In genomic region chr3:90145094-90145810, GRCh38 we compare ENCODE assay signal across 28 cellular contexts.
DNase-seq lines count a peak whose midpoint lies in the region; ATAC-seq and TF ChIP-seq lines count a peak whose summit lies in the region.
"Had no signal": no experiment of that assay in that cellular context is flagged by ENCODE, and none has a peak within 500 bp of the region (broad histone marks: within the 10 kb centered on the region; RNA-seq: fewer than 3 reads in every experiment).

No MANE protein-coding gene starts in this region.

- no peaks in the 10 kb centered on the region for H3K27me3 ChIP-seq in A673 (replicated peaks; ENCODE audit: insufficient read depth, low read depth, low read length, poor library complexity)
- H3K27me3 ChIP-seq: BLaER1, foreskin keratinocyte, heart right ventricle had no signal

- H3K36me3 Mint-ChIP-seq in activated T-helper 1 cell treated with anti-CD3 and anti-CD28 coated beads, Interleukin-12 subunit alpha, Interleukin-12 subunit beta, Interleukin-2, Interleukin-4 antibody, amounts not matched to agents 30 ng/mL and 10 ng/mL and 1 ng/mL, durations not matched to agents 14 hours and 24 hours and 36 hours (ENCODE audit: low read depth): no peaks in the 10 kb centered on the region
- H3K36me3 Mint-ChIP-seq: activated CD4-positive, alpha-beta memory T cell treated with anti-CD3 and anti-CD28 coated beads for 36 hours; naive B cell; type B pancreatic cell had no signal

- no peaks in the 10 kb centered on the region for H3K4me1 Mint-ChIP-seq in activated T-helper 1 cell treated with anti-CD3 and anti-CD28 coated beads, Interleukin-12 subunit alpha, Interleukin-12 subunit beta, Interleukin-2, Interleukin-4 antibody, amounts not matched to agents 30 ng/mL and 10 ng/mL and 1 ng/mL, durations not matched to agents 14 hours and 24 hours and 36 hours (ENCODE audit: low read depth)
- H3K4me1 Mint-ChIP-seq: activated T-helper 17 cell treated with anti-CD3 and anti-CD28 coated beads, Interleukin-2, amount 50 U/mL, for 72 hours; naive B cell had no signal

- CTCF ChIA-PET in A673 (lab: Charles Lee): no interaction called here

- H3K27me3 Mint-ChIP-seq in activated T-helper 1 cell treated with anti-CD3 and anti-CD28 coated beads, Interleukin-12 subunit alpha, Interleukin-12 subunit beta, Interleukin-2, Interleukin-4 antibody, amounts not matched to agents 30 ng/mL and 10 ng/mL and 1 ng/mL, durations not matched to agents 14 hours and 24 hours and 36 hours (ENCODE audit: insufficient read depth): no peaks in the 10 kb centered on the region
- H3K27me3 Mint-ChIP-seq: activated CD4-positive, alpha-beta memory T cell treated with anti-CD3 and anti-CD28 coated beads for 36 hours; activated T-helper 17 cell treated with anti-CD3 and anti-CD28 coated beads, Interleukin-2, amount 50 U/mL, for 72 hours; naive B cell; type B pancreatic cell had no signal

- peaks cover 10% of the 10 kb centered on the region for H3K9me3 Mint-ChIP-seq in activated T-helper 1 cell treated with anti-CD3 and anti-CD28 coated beads, Interleukin-12 subunit alpha, Interleukin-12 subunit beta, Interleukin-2, Interleukin-4 antibody, amounts not matched to agents 30 ng/mL and 10 ng/mL and 1 ng/mL, durations not matched to agents 14 hours and 24 hours and 36 hours
- H3K9me3 Mint-ChIP-seq: activated CD4-positive, alpha-beta memory T cell treated with anti-CD3 and anti-CD28 coated beads for 36 hours; HFFc6; type B pancreatic cell had no signal

- POLR2A ChIA-PET in A673 (lab: Charles Lee; ENCODE audit: low non-redundant PET): no interaction called here

- no TSS peak for BruUV-seq in A673 (replicated peaks; lab: Mats Ljungman, UMichigan)

- TF ChIP-seq CTCF in A673 (conservative IDR thresholded peaks at IDR 0.05; ENCODE audit: low read depth, low read length) (no peak), mucosa of descending colon (IDR thresholded peaks at IDR 0.05) (no peak)

- H3K4me3 Mint-ChIP-seq in activated T-helper 1 cell treated with anti-CD3 and anti-CD28 coated beads, Interleukin-12 subunit alpha, Interleukin-12 subunit beta, Interleukin-2, Interleukin-4 antibody, amounts not matched to agents 30 ng/mL and 10 ng/mL and 1 ng/mL, durations not matched to agents 14 hours and 24 hours and 36 hours: no peak overlapping the region
- H3K4me3 Mint-ChIP-seq: activated CD4-positive, alpha-beta memory T cell treated with anti-CD3 and anti-CD28 coated beads for 36 hours; activated T-helper 17 cell treated with anti-CD3 and anti-CD28 coated beads, Interleukin-2, amount 50 U/mL, for 72 hours; HFFc6; naive B cell; type B pancreatic cell had no signal

- H3K4me3 ChIP-seq in A673 (ENCODE audit: low read depth, low read length, poor library complexity, severe bottlenecking) (no peak overlapping the region), mucosa of descending colon (no peak overlapping the region)
- H3K4me3 ChIP-seq: BLaER1, heart right ventricle, skin epidermis had no signal

- peak; percentile 15 for ATAC-seq in mucosa of descending colon
- ATAC-seq in HG03354 (IDR thresholded peaks at IDR 0.05; ENCODE audit: poor library complexity, severe bottlenecking, unreplicated experiment): no peak
- ATAC-seq in HG03469 (IDR thresholded peaks at IDR 0.05; ENCODE audit: unreplicated experiment): no peak
- ATAC-seq: activated T-helper 17 cell treated with anti-CD3 and anti-CD28 coated beads, Interleukin-2, amount 50 U/mL, for 72 hours; foreskin keratinocyte; heart right ventricle; left cardiac atrium had no signal

- H3K4me1 ChIP-seq in A673 (ENCODE audit: insufficient read depth, low read length, poor library complexity, severe bottlenecking) (peaks cover 12% of the 10 kb centered on the region), mucosa of descending colon (ENCODE audit: low read depth) (peaks cover 2% of the 10 kb centered on the region)
- H3K4me1 ChIP-seq: BLaER1, foreskin keratinocyte, heart right ventricle had no signal

- intact Hi-C loops in A673 (cut with micrococcal nuclease; ENCODE audit: unreplicated experiment): no loop called here
- intact Hi-C loops in mucosa of descending colon (cut with DNase I, micrococcal nuclease): no loop called here
- intact Hi-C loops in activated T-helper 1 cell treated with anti-CD3 and anti-CD28 coated beads, Interleukin-12 subunit alpha, Interleukin-12 subunit beta, Interleukin-2, Interleukin-4 antibody, amounts not matched to agents 30 ng/mL and 10 ng/mL and 1 ng/mL, durations not matched to agents 14 hours and 24 hours and 36 hours (cut with micrococcal nuclease): no loop called here

- DNase-seq in A673 (ENCODE audit: low spot score) (peak; percentile 21), KBM-7 (peak; percentile 4), epidermal melanocyte (ENCODE audit: insufficient read length, low spot score) (peak; percentile 20), mucosa of descending colon (no peak), LoVo (ENCODE audit: low spot score) (no peak)
- DNase-seq in activated T-helper 1 cell treated with anti-CD3 and anti-CD28 coated beads, Interleukin-12 subunit alpha, Interleukin-12 subunit beta, Interleukin-2, Interleukin-4 antibody, amounts not matched to agents 30 ng/mL and 10 ng/mL and 1 ng/mL, durations not matched to agents 14 hours and 24 hours and 36 hours (ENCODE audit: low spot score): no peak
- DNase-seq: activated CD4-positive, alpha-beta memory T cell treated with anti-CD3 and anti-CD28 coated beads for 36 hours; activated CD4-positive, CD25-positive, alpha-beta regulatory T cell treated with anti-CD3 and anti-CD28 coated beads, Interleukin-2, amount 50 U/mL, for 72 hours; activated CD8-positive, alpha-beta memory T cell treated with anti-CD3 and anti-CD28 coated beads, Interleukin-2, amount 50 U/mL, for 4 hours; activated naive CD4-positive, alpha-beta T cell treated with anti-CD3 and anti-CD28 coated beads, Interleukin-2, amount 50 U/mL, for 16 hours; COR-L47; DMS79; effector CD4-positive, alpha-beta T cell; foreskin keratinocyte; GDM1; heart right ventricle; HFFc6; left cardiac atrium; naive B cell; NCI-H1417 treated with DMSO at 0.1 percent for 48 hours; NCI-H2107; NCI-H446 had no signal

- H3K36me3 ChIP-seq in A673 (ENCODE audit: insufficient read depth, low read length, poor library complexity, severe bottlenecking): no peaks in the 10 kb centered on the region
- no peaks in the 10 kb centered on the region for H3K36me3 ChIP-seq in mucosa of descending colon (ENCODE audit: low read depth)
- H3K36me3 ChIP-seq: BLaER1, heart right ventricle had no signal

- H3K9me3 ChIP-seq in A673 (ENCODE audit: low read depth, low read length, poor library complexity, severe bottlenecking) (no peaks in the 10 kb centered on the region), mucosa of descending colon (no peaks in the 10 kb centered on the region)
- H3K9me3 ChIP-seq: BLaER1, heart right ventricle had no signal

- in situ Hi-C loops in KBM-7 (cut with MboI; ENCODE audit: low pct_unique_long_range_greater_than_20kb, low sequenced_read_pairs): no loop called here

- peak overlapping the region; percentile 16 for H3K27ac ChIP-seq in A673 (ENCODE audit: low read depth, low read length, poor library complexity, severe bottlenecking)
- H3K27ac ChIP-seq: BLaER1, foreskin keratinocyte, heart right ventricle, skin epidermis had no signal

- H3K27ac Mint-ChIP-seq in activated T-helper 1 cell treated with anti-CD3 and anti-CD28 coated beads, Interleukin-12 subunit alpha, Interleukin-12 subunit beta, Interleukin-2, Interleukin-4 antibody, amounts not matched to agents 30 ng/mL and 10 ng/mL and 1 ng/mL, durations not matched to agents 14 hours and 24 hours and 36 hours: no peak overlapping the region
- H3K27ac Mint-ChIP-seq: activated CD4-positive, alpha-beta memory T cell treated with anti-CD3 and anti-CD28 coated beads for 36 hours; activated T-helper 17 cell treated with anti-CD3 and anti-CD28 coated beads, Interleukin-2, amount 50 U/mL, for 72 hours; HFFc6; naive B cell; type B pancreatic cell had no signal

Comparison
In these comparisons a context has a peak if more than half of its experiments do, and no peak if none do; other contexts are left out.
1. DNase-seq: peak in A673 (single experiment), KBM-7 (single experiment) and epidermal melanocyte (single experiment); none in mucosa of descending colon (0 of 3), LoVo (single experiment) and activated T-helper 1 cell treated with anti-CD3 and anti-CD28 coated beads, Interleukin-12 subunit alpha, Interleukin-12 subunit beta, Interleukin-2, Interleukin-4 antibody, amounts not matched to agents 30 ng/mL and 10 ng/mL and 1 ng/mL, durations not matched to agents 14 hours and 24 hours and 36 hours (single experiment).